Comparison of ENCODE assay signal across 6 cellular contexts in genomic region chr11:64869571-64870175, GRCh38. TPM values are rescaled to one million over a fixed set of nuclear protein-coding genes. Genes with fewer than 3 reads are reported as not detected.
A peak's percentile ranks its signal among the peaks of the same experiment; 100 is the strongest.
DNase-seq lines count a peak whose midpoint lies in the region; ATAC-seq and TF ChIP-seq lines count a peak whose summit lies in the region.

No MANE protein-coding gene starts in this region.

- TF ChIP-seq CTCF in GM13977 (IDR thresholded peaks at IDR 0.05; ENCODE audit: extremely low read depth, insufficient read depth, missing control alignments), result peak; percentile 51
- peak in 1 of 3 experiments; percentile 18 for TF ChIP-seq CTCF in ascending aorta (IDR thresholded peaks at IDR 0.05)
- peak; percentile 73 for TF ChIP-seq CTCF in nephron progenitor cell (IDR thresholded peaks at IDR 0.05)

- peaks cover 2% of the 10 kb centered on the region for H3K27me3 Mint-ChIP-seq in nephron progenitor cell (ENCODE audit: low read depth, poor library complexity)

- DNase-seq in GM13977 (ENCODE audit: low spot score) (no peak), ascending aorta (ENCODE audit: low spot score in 2 of 2) (no peak), nephron progenitor cell (peak; percentile 72), MG63 (no peak)

- no peak overlapping the region for H3K27ac Mint-ChIP-seq in nephron progenitor cell

- H3K36me3 Mint-ChIP-seq in nephron progenitor cell (ENCODE audit: low read depth), result peaks cover 33% of the 10 kb centered on the region

- H3K4me1 Mint-ChIP-seq in nephron progenitor cell, result peaks cover 66% of the 10 kb centered on the region

- intact Hi-C loops in ascending aorta (cut with DNase I), result loop anchor here (1.0 to 2.0 kb wide), 2 partner anchors 9 to 15 kb away; partner anchors contain the start of gene EHD1

- no peaks in the 10 kb centered on the region for H3K9me3 ChIP-seq in ascending aorta
- no peaks in the 10 kb centered on the region for H3K9me3 ChIP-seq in MG63

- H3K4me3 Mint-ChIP-seq in nephron progenitor cell, result no peak overlapping the region

- H3K27me3 ChIP-seq in ascending aorta (no peaks in the 10 kb centered on the region), MG63 (no peaks in the 10 kb centered on the region)

- H3K4me3 ChIP-seq in ascending aorta, result peak overlapping the region in 1 of 2 donors; percentile 35
- H3K4me3 ChIP-seq in MG63, result no peak overlapping the region

- H3K36me3 ChIP-seq in ascending aorta (peaks cover 37 to 44% of the 10 kb centered on the region in 2 donors), MG63 (peaks cover 56% of the 10 kb centered on the region)

- peaks cover 50 to 80% of the 10 kb centered on the region in 2 donors for H3K4me1 ChIP-seq in ascending aorta

- peak overlapping the region; percentile 97 to 98 for H3K27ac ChIP-seq in ascending aorta

- H3K9me3 Mint-ChIP-seq in nephron progenitor cell, result no peaks in the 10 kb centered on the region

- in situ Hi-C loops in GM13977 (cut with MboI; ENCODE audit: low pct_unique_long_range_greater_than_20kb, low sequenced_read_pairs, unreplicated experiment), result no loop called here

- no peak for ATAC-seq in HG02973 (IDR thresholded peaks at IDR 0.05; ENCODE audit: unreplicated experiment)
- ATAC-seq in GM21367 (IDR thresholded peaks at IDR 0.05; ENCODE audit: unreplicated experiment), result no peak

RNA-seq across cellular contexts. Expression of gene EHD1, which starts 8.7 kb away (rescaled TPM):
- total RNA-seq in ascending aorta, result 216 TPM
- total RNA-seq in MG63 (2014; rRNA removed; shearing (Covaris generic); ENCODE audit: low replicate concordance), result 62.9 and 64.8 TPM in 2 replicates

RNA-seq across cellular contexts. Expression of gene CDC42BPG, which starts 25.2 kb away (rescaled TPM):
- total RNA-seq in ascending aorta, result not detected
- total RNA-seq in MG63 (2014; rRNA removed; shearing (Covaris generic); ENCODE audit: low replicate concordance), result 0.07 and 0.36 TPM in 2 replicates

RNA-seq across cellular contexts. Expression of gene ATG2A, which starts 47.3 kb away (rescaled TPM):
- total RNA-seq in ascending aorta, result 39.5 TPM
- total RNA-seq in MG63 (2014; rRNA removed; shearing (Covaris generic); ENCODE audit: low replicate concordance), result 4.6 and 18.6 TPM in 2 replicates

RNA-seq across cellular contexts. Expression of gene PPP2R5B, which starts 54.8 kb away (rescaled TPM):
- 115 TPM for total RNA-seq in ascending aorta
- 5.4 and 8.8 TPM in 2 replicates for total RNA-seq in MG63 (2014; rRNA removed; shearing (Covaris generic); ENCODE audit: low replicate concordance)

RNA-seq across cellular contexts. Expression of gene MEN1, which starts 59.3 kb away (rescaled TPM):
- total RNA-seq in ascending aorta, result 36.6 TPM
- total RNA-seq in MG63 (2014; rRNA removed; shearing (Covaris generic); ENCODE audit: low replicate concordance), result 9.2 and 13.3 TPM in 2 replicates
